ENCODE assay signal across 18 cellular contexts in genomic region chr15:99117111-99117510, GRCh38. TPM values are rescaled to one million over a fixed set of nuclear protein-coding genes. Genes with fewer than 3 reads are reported as not detected.
DNase-seq lines count a peak whose midpoint lies in the region; ATAC-seq and TF ChIP-seq lines count a peak whose summit lies in the region.
"Had no signal": no experiment of that assay in that cellular context is flagged by ENCODE, and none has a peak within 500 bp of the region (broad histone marks: within the 10 kb centered on the region; RNA-seq: fewer than 3 reads in every experiment).

No MANE protein-coding gene starts in this region.

- intact Hi-C loops in left ventricle myocardium inferior (cut with micrococcal nuclease) (no loop called here), cardiac septum (cut with DNase I) (no loop called here), aorta (cut with DNase I) (no loop called here)

- H3K36me3 ChIP-seq in left ventricle myocardium inferior (peaks cover 53% of the 10 kb centered on the region), muscle layer of colon (ENCODE audit: insufficient read depth, low read length) (peaks cover 77% of the 10 kb centered on the region), skeletal muscle tissue (ENCODE audit: control insufficient read depth in 3 of 3, insufficient read depth in 3 of 3, low read length in 3 of 3) (peaks cover 24 to 43% (median 40%) of the 10 kb centered on the region in 3 donors), aorta (ENCODE audit: control insufficient read depth in 1 of 2, insufficient read depth in 2 of 2, low read length in 1 of 2) (peaks cover 0 to 3% of the 10 kb centered on the region in 2 donors)
- H3K36me3 ChIP-seq: Peyer's patch had no signal

- DNase-seq in left ventricle myocardium inferior (no peak), cardiac septum (ENCODE audit: low spot score) (no peak), aorta (peak in 1 of 2 donors; percentile 38), NCI-H1105 (lab: John Stamatoyannopoulos, UW) (no peak)
- DNase-seq: 8988T; DMS 273 treated with DMSO at 0.1 percent for 48 hours; GDM1; HCEC 1CT; MM.1S; NCI-H1092 treated with DMSO at 0.1 percent for 48 hours; NCI-H1694 treated with DMSO at 0.1 percent for 48 hours; NK-92 treated with Interleukin-12 subunit alpha and Interleukin-12 subunit beta, amount 100 ng/mL, for 24 hours had no signal

- H3K27me3 ChIP-seq in left ventricle myocardium inferior (ENCODE audit: low read depth), result no peaks in the 10 kb centered on the region
- H3K27me3 ChIP-seq in muscle layer of colon (ENCODE audit: control insufficient read depth in 1 of 2, insufficient read depth in 2 of 2, low read length in 2 of 2), result no peaks in the 10 kb centered on the region
- H3K27me3 ChIP-seq in skeletal muscle tissue (ENCODE audit: control insufficient read depth in 3 of 3, insufficient read depth in 3 of 3, low read length in 3 of 3), result no peaks in the 10 kb centered on the region
- H3K27me3 ChIP-seq in aorta (ENCODE audit: control insufficient read depth in 1 of 2, insufficient read depth in 2 of 2, low read length in 1 of 2), result no peaks in the 10 kb centered on the region
- H3K27me3 ChIP-seq: Peyer's patch had no signal

- H3K4me3 ChIP-seq in left ventricle myocardium inferior (no peak overlapping the region), muscle layer of colon (ENCODE audit: low read depth in 1 of 2, low read length in 2 of 2) (no peak overlapping the region), skeletal muscle tissue (ENCODE audit: low read length in 3 of 3) (no peak overlapping the region), aorta (ENCODE audit: low read length in 2 of 2) (no peak overlapping the region)
- H3K4me3 ChIP-seq: Peyer's patch had no signal

- H3K4me1 ChIP-seq in left ventricle myocardium inferior (peaks cover 79% of the 10 kb centered on the region), muscle layer of colon (ENCODE audit: insufficient read depth, low read length) (peaks cover 92% of the 10 kb centered on the region), skeletal muscle tissue (ENCODE audit: control insufficient read depth in 3 of 3, insufficient read depth in 3 of 3, low read length in 3 of 3) (peaks cover 71 to 95% (median 88%) of the 10 kb centered on the region in 3 donors), aorta (ENCODE audit: control insufficient read depth in 1 of 2, insufficient read depth in 2 of 2, low read length in 2 of 2) (peaks cover 0 to 1% of the 10 kb centered on the region in 2 donors)
- H3K4me1 ChIP-seq: Peyer's patch had no signal

- H3K9me3 ChIP-seq in left ventricle myocardium inferior (replicated peaks) (no peaks in the 10 kb centered on the region), muscle layer of colon (ENCODE audit: low read length) (no peaks in the 10 kb centered on the region), skeletal muscle tissue (ENCODE audit: control insufficient read depth in 3 of 3, low read length in 3 of 3) (no peaks in the 10 kb centered on the region), aorta (ENCODE audit: control insufficient read depth, low read length) (no peaks in the 10 kb centered on the region)
- H3K9me3 ChIP-seq: Peyer's patch had no signal

- TF ChIP-seq CTCF in left ventricle myocardium inferior (IDR thresholded peaks at IDR 0.05; ENCODE audit: borderline replicate concordance), result no peak

- H3K27ac ChIP-seq in left ventricle myocardium inferior (replicated peaks), result peak overlapping the region; percentile 4
- H3K27ac ChIP-seq in muscle layer of colon (ENCODE audit: low read depth, low read length), result peak overlapping the region; percentile 50
- H3K27ac ChIP-seq in skeletal muscle tissue (ENCODE audit: low read depth, low read length), result peak overlapping the region; percentile 59
- peak overlapping the region; percentile 45 to 85 for H3K27ac ChIP-seq in aorta (ENCODE audit: low read depth in 1 of 2, low read length in 2 of 2)

- 57 to 66% methylated on average over 8 of the region's 8 CpGs for WGBS in aorta, 2 donors

- no peak for ATAC-seq in aorta (ENCODE audit: low FRiP score)
- no peak for ATAC-seq in HG03460 (IDR thresholded peaks at IDR 0.05; ENCODE audit: unreplicated experiment)
- ATAC-seq in GM18511 (IDR thresholded peaks at IDR 0.05; ENCODE audit: unreplicated experiment), result no peak
- ATAC-seq: Right ventricle myocardium inferior had no signal

- peak overlapping the region; percentile 60 for H3K9ac ChIP-seq in muscle layer of colon (ENCODE audit: low read length)
- H3K9ac ChIP-seq in skeletal muscle tissue (ENCODE audit: low read depth in 1 of 3, low read length in 3 of 3), result peak overlapping the region in 2 of 3 donors; percentile 43 to 50

RNA-seq across cellular contexts. Expression of gene SYNM, which starts 12.2 kb away (rescaled TPM):
- total RNA-seq in left ventricle myocardium inferior, result 378 TPM
- 395 TPM for total RNA-seq in cardiac septum
- total RNA-seq in skeletal muscle tissue, result 53.2 TPM
- total RNA-seq in aorta, result 100 to 1,000 TPM in 1 of 2 donors, 10 to 100 TPM in 1; 81.9 to 103 TPM
- polyA plus RNA-seq in aorta, result 10 to 100 TPM; 42.6 to 45.7 TPM

Comparison
In these comparisons a context has a peak if more than half of its experiments do, and no peak if none do; other contexts are left out.
1. H3K27ac ChIP-seq: peak in every context shown above with its lines; median percentile 65 in aorta; 59 in skeletal muscle tissue; 50 in muscle layer of colon; 4 in left ventricle myocardium inferior.